Comparison of ENCODE assay signal across 22 cellular contexts in genomic region chr13:36665630-36666029, GRCh38.
"Had no signal": no experiment of that assay in that cellular context is flagged by ENCODE, and none has a peak within 500 bp of the region (broad histone marks: within the 10 kb centered on the region; RNA-seq: fewer than 3 reads in every experiment).

No MANE protein-coding gene starts in this region.

- H3K36me3 ChIP-seq: brain microvascular endothelial cell, WERI-Rb-1 had no signal

- H3K4me3 ChIP-seq: coronary artery, dorsolateral prefrontal cortex had no signal

- H3K27me3 ChIP-seq: brain microvascular endothelial cell had no signal

- DNase-seq: activated B cell treated with CpG ODN at 0.5 μM for 24 hours; activated CD4-positive, alpha-beta T cell treated with anti-CD3 and anti-CD28 coated beads for 48 hours; activated CD4-positive, alpha-beta T cell treated with anti-CD3 and anti-CD28 coated beads, Interleukin-2, amount 50 U/mL, for 1 hour; activated CD4-positive, alpha-beta T cell treated with anti-CD3 and anti-CD28 coated beads, Interleukin-2, amount 50 U/mL, for 48 hours; activated CD8-positive, alpha-beta memory T cell treated with anti-CD3 and anti-CD28 coated beads for 24 hours; activated CD8-positive, alpha-beta T cell treated with anti-CD3 and anti-CD28 coated beads for 36 hours; activated effector memory CD4-positive, alpha-beta T cell treated with Interleukin-2 at 50 U/mL for 16 hours; activated gamma-delta T cell treated with Interleukin-2 at 50 U/mL for 16 hours; activated naive CD4-positive, alpha-beta T cell treated with anti-CD3 and anti-CD28 coated beads, Interleukin-2, amount 50 U/mL, for 16 hours; activated naive CD4-positive, alpha-beta T cell treated with Interleukin-2 at 50 U/mL for 16 hours; activated T-cell treated with anti-CD3 and anti-CD28 coated beads, Interleukin-2, amount 50 U/mL, for 4 hours; amniotic stem cell; brain microvascular endothelial cell; dorsolateral prefrontal cortex; effector memory CD4-positive, alpha-beta T cell; endodermal cell; foreskin fibroblast; head of caudate nucleus; hippocampal formation; T1000; WERI-Rb-1 had no signal

- H3K27ac ChIP-seq: brain microvascular endothelial cell, coronary artery, WERI-Rb-1 had no signal
